ENCODE assay signal across 16 cellular contexts in genomic region chr7:127732306-127732705, GRCh38.
"Had no signal": no experiment of that assay in that cellular context is flagged by ENCODE, and none has a peak within 500 bp of the region (broad histone marks: within the 10 kb centered on the region; RNA-seq: fewer than 3 reads in every experiment).

No MANE protein-coding gene starts in this region.

- H3K27ac ChIP-seq: left ventricle myocardium inferior, lower lobe of right lung, suprapubic skin, thyroid gland had no signal

- H3K27me3 Mint-ChIP-seq: central memory CD8-positive, alpha-beta T cell; naive thymus-derived CD4-positive, alpha-beta T cell; type B pancreatic cell had no signal

- H3K4me1 ChIP-seq: lower lobe of right lung, thyroid gland had no signal

- H3K4me3 Mint-ChIP-seq: central memory CD8-positive, alpha-beta T cell; immature natural killer cell; naive thymus-derived CD4-positive, alpha-beta T cell; nephron progenitor cell; type B pancreatic cell had no signal

- H3K4me3 ChIP-seq: left ventricle myocardium inferior, lower lobe of right lung, smooth muscle cell, suprapubic skin, thyroid gland had no signal

- H3K27ac Mint-ChIP-seq: naive thymus-derived CD4-positive, alpha-beta T cell; nephron progenitor cell had no signal

- ATAC-seq: lower lobe of right lung; naive thymus-derived CD4-positive, alpha-beta T cell; right cardiac atrium had no signal

- H3K27me3 ChIP-seq: suprapubic skin, thyroid gland had no signal

- H3K4me2 ChIP-seq: smooth muscle cell had no signal

- H3K9me3 Mint-ChIP-seq: central memory CD8-positive, alpha-beta T cell; immature natural killer cell; naive thymus-derived CD4-positive, alpha-beta T cell; nephron progenitor cell; type B pancreatic cell had no signal

- DNase-seq: erythroblast; glutamatergic neuron; immature natural killer cell; left ventricle myocardium inferior; lower lobe of right lung; mesenchymal stem cell; naive thymus-derived CD4-positive, alpha-beta T cell; nephron progenitor cell; right cardiac atrium; stimulated activated CD4-positive, alpha-beta T cell treated with anti-CD3 and anti-CD28 coated beads, Interleukin-2, amount 100 ng/mL, for 48 hours; stimulated activated naive CD4-positive, alpha-beta T cell treated with Interleukin-2 at 50 U/mL for 16 hours; thyroid gland had no signal
